Comparison of ENCODE assay signal across 12 cellular contexts in the genomic region with DNA sequence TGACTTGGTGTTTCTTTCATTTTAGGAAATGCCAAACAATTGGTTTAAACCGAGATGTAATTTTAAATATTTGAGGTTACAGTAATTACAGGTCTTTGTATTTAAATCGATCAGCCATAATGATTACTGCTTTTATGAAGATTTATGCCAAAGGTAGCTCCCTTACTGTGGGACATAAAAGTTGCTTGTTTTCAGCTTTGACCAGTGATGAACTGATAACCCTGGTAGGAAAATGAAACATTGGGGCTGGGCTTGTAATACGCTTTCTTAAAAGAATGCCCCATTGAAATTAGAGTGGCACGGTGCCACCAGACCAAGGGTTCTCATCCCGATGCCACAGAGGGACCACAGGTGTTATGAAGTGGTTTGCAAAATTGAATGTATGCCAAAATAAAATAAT. TPM values are rescaled to one million over a fixed set of nuclear protein-coding genes. Genes with fewer than 3 reads are reported as not detected.
A peak's percentile ranks its signal among the peaks of the same experiment; 100 is the strongest.
DNase-seq lines count a peak whose midpoint lies in the region; ATAC-seq and TF ChIP-seq lines count a peak whose summit lies in the region.
"Had no signal": no experiment of that assay in that cellular context is flagged by ENCODE, and none has a peak within 500 bp of the region (broad histone marks: within the 10 kb centered on the region; RNA-seq: fewer than 3 reads in every experiment).

No MANE protein-coding gene starts in this region.

- ATAC-seq in HG02970 (IDR thresholded peaks at IDR 0.05; ENCODE audit: low FRiP score, unreplicated experiment) (no peak), HG02981 (IDR thresholded peaks at IDR 0.05; ENCODE audit: unreplicated experiment) (no peak), GM18870 (IDR thresholded peaks at IDR 0.05; ENCODE audit: unreplicated experiment) (no peak)
- ATAC-seq: activated T-cell treated with anti-CD3 and anti-CD28 coated beads, Interleukin-2, amount 50 U/mL, for 4 hours had no signal

- intact Hi-C loops in spleen (cut with DNase I; ENCODE audit: low total_unique reads) = no loop called here

- H3K4me1 ChIP-seq in HUES48 (ENCODE audit: control insufficient read depth, insufficient read depth, low read length) = peaks cover 85% of the 10 kb centered on the region
- peaks cover 42 to 100% (median 93%) of the 10 kb centered on the region in 6 donors for H3K4me1 ChIP-seq in spleen

- H3K4me3 ChIP-seq in HUES48 (ENCODE audit: low read depth, low read length) (peak overlapping the region; percentile 3; the same call in 1 of the 2 replicates), SK-N-MC (peak overlapping the region; percentile 16; the same call in 1 of the 2 replicates), spleen (no peak overlapping the region)
- H3K4me3 ChIP-seq: ovary had no signal

- TF ChIP-seq CTCF in spleen (IDR thresholded peaks at IDR 0.05 in 8 of 11, conservative IDR thresholded peaks at IDR 0.05 in 3 of 11) = no peak

- H3K9ac ChIP-seq in HUES48 (ENCODE audit: low read depth, low read length) = no peak overlapping the region
- no peak overlapping the region for H3K9ac ChIP-seq in SK-N-MC (ENCODE audit: insufficient read length)

- H3K36me3 ChIP-seq in HUES48 (ENCODE audit: control insufficient read depth, insufficient read depth, low read length) (peaks cover 55% of the 10 kb centered on the region), SK-N-MC (ENCODE audit: insufficient read depth, low read length) (peaks cover 63% of the 10 kb centered on the region), spleen (peaks cover 0 to 35% (median 2%) of the 10 kb centered on the region in 6 donors)
- H3K36me3 ChIP-seq: ovary had no signal

- H3K27me3 ChIP-seq in HUES48 (ENCODE audit: control insufficient read depth, insufficient read depth, low read length) (no peaks in the 10 kb centered on the region), spleen (replicated peaks in 1 of 7) (no peaks in the 10 kb centered on the region)
- H3K27me3 ChIP-seq: ovary had no signal

- no peak overlapping the region for H3K27ac ChIP-seq in HUES48 (ENCODE audit: low read depth, low read length)
- H3K27ac ChIP-seq in SK-N-MC = peak overlapping the region; percentile 57; the same call in 1 of the 2 replicates
- H3K27ac ChIP-seq in spleen = peak overlapping the region in 5 of 8 donors; percentile 4 to 57 (median 35)

- 67 to 74% (median 72%) methylated on average over 5 of the region's 5 CpGs for WGBS in spleen, 5 donors

- no peak for TF ChIP-seq POLR2A in spleen (IDR thresholded peaks at IDR 0.05)

- H3K9me3 ChIP-seq in HUES48 (ENCODE audit: control insufficient read depth, insufficient read depth, low read length) (no peaks in the 10 kb centered on the region), SK-N-MC (ENCODE audit: low read depth, low read length) (no peaks in the 10 kb centered on the region), spleen (no peaks in the 10 kb centered on the region)
- H3K9me3 ChIP-seq: ovary had no signal

- DNase-seq in SK-N-MC (ENCODE audit: low read depth, low spot score) = no peak
- peak; percentile 37 for DNase-seq in fibroblast of peridontal ligament (ENCODE audit: extremely low read depth)
- no peak for DNase-seq in spleen
- DNase-seq in activated T-cell treated with anti-CD3 and anti-CD28 coated beads for 4 hours = no peak
- DNase-seq: activated T-cell treated with anti-CD3 and anti-CD28 coated beads, Interleukin-2, amount 50 U/mL, for 4 hours; cortex of kidney; NCI-H510A treated with DMSO at 0.1 percent for 48 hours; ovary had no signal

RNA-seq across cellular contexts. Expression of a gene that starts 7.3 kb away (rescaled TPM):
- total RNA-seq in spleen = 10 to 100 TPM; 45.4 to 67.8 (median 66.9) TPM
- 10 to 100 TPM in 2 of 3 donors, 1 to 10 TPM in 1; 6.5 to 13.8 (median 13.2) TPM for polyA plus RNA-seq in spleen

Comparison
In these comparisons a context has a peak if more than half of its experiments do, and no peak if none do; other contexts are left out.
1. H3K4me3 ChIP-seq: peak in HUES48 (single experiment) and SK-N-MC (single experiment); none in spleen (0 of 8).